ENCODE assay signal across 8 cellular contexts in the genomic region with DNA sequence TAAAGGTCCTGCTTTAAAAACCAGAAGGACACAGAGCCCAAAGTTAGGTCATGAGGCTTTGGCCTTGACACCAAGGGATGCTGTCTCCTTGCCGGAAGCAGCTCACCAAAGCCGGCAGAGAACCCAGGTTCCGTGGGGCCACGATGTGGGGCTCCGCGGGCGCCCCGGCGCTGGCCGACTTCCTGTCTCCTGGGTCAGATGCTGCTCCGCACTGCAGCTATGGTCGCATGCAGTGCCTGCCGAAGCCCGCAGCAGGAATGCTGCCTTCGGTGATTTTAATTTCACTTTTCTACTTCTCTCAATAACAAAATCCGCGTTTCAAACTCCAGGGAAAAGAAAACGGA. TPM values are rescaled to one million over a fixed set of nuclear protein-coding genes. Genes with fewer than 3 reads are reported as not detected.
DNase-seq lines count a peak whose midpoint lies in the region; TF ChIP-seq lines count a peak whose summit lies in the region.

No MANE protein-coding gene starts in this region.

- no peak overlapping the region for H2BK120ac ChIP-seq in neuronal stem cell (ENCODE audit: low read depth, low read length)

- H3K18ac ChIP-seq in neuronal stem cell (ENCODE audit: low read length), result peak overlapping the region; percentile 42

- TF ChIP-seq POLR2A in erythroblast (IDR thresholded peaks at IDR 0.05; ENCODE audit: low read length), result no peak

- peaks cover 23% of the 10 kb centered on the region for H3K79me1 ChIP-seq in neuronal stem cell (ENCODE audit: low read depth, low read length)

- peaks cover 14% of the 10 kb centered on the region for H3K36me3 Mint-ChIP-seq in type B pancreatic cell

- H3K9me3 ChIP-seq in MG63 (no peaks in the 10 kb centered on the region), neuronal stem cell (replicated peaks in 1 of 2; ENCODE audit: control insufficient read depth in 2 of 2, insufficient read depth in 1 of 2, low read depth in 1 of 2, low read length in 2 of 2) (no peaks in the 10 kb centered on the region)

- H3K36me3 ChIP-seq in MG63 (peaks cover 19% of the 10 kb centered on the region), neuronal stem cell (replicated peaks in 1 of 2; ENCODE audit: control insufficient read depth in 2 of 2, insufficient read depth in 2 of 2, low read length in 2 of 2) (peaks cover 19 to 45% of the 10 kb centered on the region in 2 donors)

- no CpG with 5 or more reads among the region's 18 CpGs for WGBS in neuronal stem cell (ENCODE audit: extremely low coverage in 2 of 2, insufficient read length in 2 of 2, insufficient replicate concordance in 1 of 2), 2 donors

- no peak for TF ChIP-seq CTCF in type B pancreatic cell (conservative IDR thresholded peaks at IDR 0.05)

- peaks cover 12 to 16% of the 10 kb centered on the region in 2 donors for H3K4me1 ChIP-seq in neuronal stem cell (ENCODE audit: control insufficient read depth in 2 of 2, insufficient read depth in 1 of 2, low read depth in 1 of 2, low read length in 2 of 2)

- H3K27ac Mint-ChIP-seq in type B pancreatic cell, result peak overlapping the region; percentile 97

- H3K4me3 Mint-ChIP-seq in type B pancreatic cell, result peak overlapping the region; percentile 100

- H3K27ac ChIP-seq in neuronal stem cell (replicated peaks; ENCODE audit: low read length), result peak overlapping the region; percentile 68

- H3K4ac ChIP-seq in neuronal stem cell (ENCODE audit: low read length), result no peak overlapping the region

- DNase-seq in SIG-M5 treated with dmso at 0.1 percent for 504 hours (lab: John Stamatoyannopoulos, UW; ENCODE audit: unreplicated experiment) (peak; percentile 33), SIG-M5 (lab: John Stamatoyannopoulos, UW) (no peak), MG63 (peak; percentile 38), erythroblast (lab: John Stamatoyannopoulos, UW) (peak; percentile 51 to 61), neuronal stem cell (ENCODE audit: low spot score) (no peak), type B pancreatic cell (ENCODE audit: extremely low spot score, unreplicated experiment) (no peak), G401 (ENCODE audit: low spot score) (no peak)
- peak; percentile 56 for DNase-seq in activated CD8-positive, alpha-beta memory T cell treated with anti-CD3 and anti-CD28 coated beads, Interleukin-2, amount 50 U/mL, for 4 hours

- H4K8ac ChIP-seq in neuronal stem cell (ENCODE audit: low read depth, low read length), result no peak overlapping the region

- H3K23ac ChIP-seq in neuronal stem cell (ENCODE audit: low read depth, low read length, poor library complexity), result no peak overlapping the region

- no peaks in the 10 kb centered on the region for H3K27me3 ChIP-seq in MG63
- H3K27me3 ChIP-seq in neuronal stem cell (ENCODE audit: control insufficient read depth in 3 of 3, insufficient read depth in 3 of 3, low read depth in 1 of 3, low read length in 3 of 3), result no peaks in the 10 kb centered on the region

- H2AK5ac ChIP-seq in neuronal stem cell (ENCODE audit: low read depth, low read length), result no peak overlapping the region

- H3K4me3 ChIP-seq in MG63 (peak overlapping the region; percentile 86), neuronal stem cell (ENCODE audit: low read length in 2 of 2) (peak overlapping the region; percentile 16 to 87)

- H3K4me2 ChIP-seq in neuronal stem cell (ENCODE audit: insufficient read depth, low read length, poor library complexity, severe bottlenecking), result peak overlapping the region; percentile 70

- H3K14ac ChIP-seq in neuronal stem cell (ENCODE audit: low read length), result peak overlapping the region; percentile 15

- no peak overlapping the region for H3K9ac ChIP-seq in neuronal stem cell (ENCODE audit: low read depth, low read length, poor library complexity)

- H4K91ac ChIP-seq in neuronal stem cell (ENCODE audit: low read depth, low read length, poor library complexity), result no peak overlapping the region

- H2BK15ac ChIP-seq in neuronal stem cell (ENCODE audit: low read length), result peak overlapping the region; percentile 76

- no peak overlapping the region for H2BK5ac ChIP-seq in neuronal stem cell (ENCODE audit: low read length)

- peak overlapping the region; percentile 86 for H2AFZ ChIP-seq in neuronal stem cell (ENCODE audit: low read length)

- H2BK12ac ChIP-seq in neuronal stem cell (ENCODE audit: low read length), result no peak overlapping the region

- no peaks in the 10 kb centered on the region for H3K27me3 Mint-ChIP-seq in type B pancreatic cell

- H3K4me1 Mint-ChIP-seq in type B pancreatic cell (ENCODE audit: unreplicated experiment), result peaks cover 24% of the 10 kb centered on the region

- H3K9me3 Mint-ChIP-seq in type B pancreatic cell, result no peaks in the 10 kb centered on the region

- in situ Hi-C loops in G401 (cut with HindIII; ENCODE audit: low sequenced_read_pairs), result no loop called here

RNA-seq across cellular contexts. Expression of gene OTUB1, which starts 0.5 kb away (rescaled TPM):
- 56.9 and 98.7 TPM in 2 replicates for total RNA-seq in MG63 (2014; rRNA removed; shearing (Covaris generic); ENCODE audit: low replicate concordance)
- 92.2 TPM for polyA plus RNA-seq in neuronal stem cell (2013, experiment 1 of 2)
- 90.4 TPM for polyA plus RNA-seq in neuronal stem cell (2013, experiment 2 of 2)
- 101 and 105 TPM in 2 replicates for total RNA-seq in type B pancreatic cell (ENCODE audit: low replicate concordance)
- total RNA-seq in G401 (2014; rRNA removed; shearing (Covaris generic)), result 123 and 143 TPM in 2 replicates

RNA-seq across cellular contexts. Expression of gene COX8A, which starts 11.4 kb away (rescaled TPM):
- 297 and 593 TPM in 2 replicates for total RNA-seq in MG63 (2014; rRNA removed; shearing (Covaris generic); ENCODE audit: low replicate concordance)
- polyA plus RNA-seq in neuronal stem cell (2013, experiment 1 of 2), result 465 TPM
- polyA plus RNA-seq in neuronal stem cell (2013, experiment 2 of 2), result 460 TPM
- total RNA-seq in type B pancreatic cell (ENCODE audit: low replicate concordance), result 307 and 324 TPM in 2 replicates
- 499 and 536 TPM in 2 replicates for total RNA-seq in G401 (2014; rRNA removed; shearing (Covaris generic))

RNA-seq across cellular contexts. Expression of gene NAA40, which starts 47.0 kb away (rescaled TPM):
- total RNA-seq in MG63 (2014; rRNA removed; shearing (Covaris generic); ENCODE audit: low replicate concordance), result 13.2 and 29.6 TPM in 2 replicates
- polyA plus RNA-seq in neuronal stem cell (2013, experiment 1 of 2), result 15.2 TPM
- 15.8 TPM for polyA plus RNA-seq in neuronal stem cell (2013, experiment 2 of 2)
- 33.8 and 51.2 TPM in 2 replicates for total RNA-seq in type B pancreatic cell (ENCODE audit: low replicate concordance)
- total RNA-seq in G401 (2014; rRNA removed; shearing (Covaris generic)), result 44.2 and 50.7 TPM in 2 replicates

RNA-seq across cellular contexts. Expression of gene FLRT1, which starts 49.9 kb away (rescaled TPM):
- total RNA-seq in MG63 (2014; rRNA removed; shearing (Covaris generic); ENCODE audit: low replicate concordance), result 0.25 TPM in 1 of 2 replicates, not detected in the other
- polyA plus RNA-seq in neuronal stem cell (2013, experiment 1 of 2), result 0.88 TPM
- polyA plus RNA-seq in neuronal stem cell (2013, experiment 2 of 2), result 0.94 TPM
- total RNA-seq in type B pancreatic cell (ENCODE audit: low replicate concordance), result 0.26 and 3.0 TPM in 2 replicates
- total RNA-seq in G401 (2014; rRNA removed; shearing (Covaris generic)), result not detected in 2 replicates

Comparison
In these comparisons a context has a peak if more than half of its experiments do, and no peak if none do; other contexts are left out.
1. DNase-seq: peak in SIG-M5 treated with dmso at 0.1 percent for 504 hours (single experiment), MG63 (single experiment), activated CD8-positive, alpha-beta memory T cell treated with anti-CD3 and anti-CD28 coated beads, Interleukin-2, amount 50 U/mL, for 4 hours (single experiment) and erythroblast (2 of 2); none in SIG-M5 (single experiment), neuronal stem cell (single experiment), type B pancreatic cell (single experiment) and G401 (single experiment).